ENCODE assay signal across 35 cellular contexts in genomic region chr9:130905125-130905901, GRCh38. TPM values are rescaled to one million over a fixed set of nuclear protein-coding genes. Genes with fewer than 3 reads are reported as not detected.
"Had no signal": no experiment of that assay in that cellular context is flagged by ENCODE, and none has a peak within 500 bp of the region (broad histone marks: within the 10 kb centered on the region; RNA-seq: fewer than 3 reads in every experiment).

No MANE protein-coding gene starts in this region.

- DNase-seq: activated CD4-positive, alpha-beta T cell treated with anti-CD3 and anti-CD28 coated beads for 48 hours; activated CD4-positive, alpha-beta T cell treated with anti-CD3 and anti-CD28 coated beads, Interleukin-2, amount 50 U/mL, for 48 hours; activated CD8-positive, alpha-beta memory T cell treated with anti-CD3 and anti-CD28 coated beads for 24 hours; activated gamma-delta T cell; activated naive CD4-positive, alpha-beta T cell treated with anti-CD3 and anti-CD28 coated beads, Interleukin-2, amount 50 U/mL, for 16 hours; activated T-cell treated with anti-CD3 and anti-CD28 coated beads, Interleukin-2, amount 50 U/mL, for 1 hour; amniotic stem cell; brain microvascular endothelial cell; dorsolateral prefrontal cortex; left cardiac atrium; left ventricle myocardium superior; mucosa of descending colon; right lobe of liver; stimulated activated CD4-positive, alpha-beta T cell treated with anti-CD3 and anti-CD28 coated beads, Interleukin-2, amount 100 ng/mL, for 48 hours; substantia nigra; uterus; WERI-Rb-1 had no signal

- H3K27ac ChIP-seq: brain microvascular endothelial cell, coronary artery, dorsolateral prefrontal cortex, gastroesophageal sphincter, hepatocyte, right lobe of liver, uterus, WERI-Rb-1 had no signal

- H3K79me2 ChIP-seq: hepatocyte had no signal

- H2AFZ ChIP-seq: hepatocyte had no signal

- H3K4me2 ChIP-seq: hepatocyte had no signal

- H3K27me3 ChIP-seq: hepatocyte, right lobe of liver had no signal

- FAIRE-seq: astrocyte, endothelial cell of umbilical vein, keratinocyte, TTC549 had no signal

- H3K4me1 ChIP-seq: gastroesophageal sphincter, right lobe of liver, uterus had no signal

- H3K4me3 ChIP-seq: coronary artery, dorsolateral prefrontal cortex, gastroesophageal sphincter, hepatocyte, mucosa of descending colon, right lobe of liver, uterus had no signal

- H3K36me3 ChIP-seq: brain microvascular endothelial cell, gastroesophageal sphincter, right lobe of liver, uterus, WERI-Rb-1 had no signal

- H3K9me3 ChIP-seq: gastroesophageal sphincter, mucosa of descending colon, right lobe of liver, uterus had no signal

RNA-seq across cellular contexts. Expression of gene QRFP, which starts 8.7 kb away (rescaled TPM):
- total RNA-seq: astrocyte; cardiac septum; cerebellum; dorsolateral prefrontal cortex; endothelial cell of umbilical vein; fibroblast of lung; fibroblast of villous mesenchyme; gastroesophageal sphincter; hepatocyte; left cardiac atrium; left ventricle myocardium superior; lung microvascular endothelial cell; mesenteric fat pad; myocyte; natural killer cell treated with Interleukin-12 subunit alpha and Interleukin-12 subunit beta and Interleukin-15 and Interleukin-18, amount 100 ng/mL, for 72 hours; osteoblast; posterior vena cava; skeletal muscle tissue; uterus had no signal
- polyA plus RNA-seq: endothelial cell of umbilical vein, fibroblast of lung, keratinocyte had no signal

RNA-seq across cellular contexts. Expression of gene FIBCD1, which starts 33.7 kb away (rescaled TPM):
- total RNA-seq: endothelial cell of umbilical vein; lung microvascular endothelial cell; mesenteric fat pad; natural killer cell treated with Interleukin-12 subunit alpha and Interleukin-12 subunit beta and Interleukin-15 and Interleukin-18, amount 100 ng/mL, for 72 hours; right lobe of liver; skeletal muscle tissue had no signal
- polyA plus RNA-seq: hepatocyte had no signal
